In genomic region chr1:20724364-20725188, GRCh38 we compare ENCODE assay signal across 1 cellular context.
TF ChIP-seq lines count a peak whose summit lies in the region.

No MANE protein-coding gene starts in this region.

TF ChIP-seq in HCT116, 20 proteins besides CTCF, POLR2A, EP300 and RAD21 (continued from another document):
- TF ChIP-seq, protein P1, sequence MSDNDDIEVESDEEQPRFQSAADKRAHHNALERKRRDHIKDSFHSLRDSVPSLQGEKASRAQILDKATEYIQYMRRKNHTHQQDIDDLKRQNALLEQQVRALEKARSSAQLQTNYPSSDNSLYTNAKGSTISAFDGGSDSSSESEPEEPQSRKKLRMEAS (IDR thresholded peaks at IDR 0.05), result no peak
